In the genomic region with DNA sequence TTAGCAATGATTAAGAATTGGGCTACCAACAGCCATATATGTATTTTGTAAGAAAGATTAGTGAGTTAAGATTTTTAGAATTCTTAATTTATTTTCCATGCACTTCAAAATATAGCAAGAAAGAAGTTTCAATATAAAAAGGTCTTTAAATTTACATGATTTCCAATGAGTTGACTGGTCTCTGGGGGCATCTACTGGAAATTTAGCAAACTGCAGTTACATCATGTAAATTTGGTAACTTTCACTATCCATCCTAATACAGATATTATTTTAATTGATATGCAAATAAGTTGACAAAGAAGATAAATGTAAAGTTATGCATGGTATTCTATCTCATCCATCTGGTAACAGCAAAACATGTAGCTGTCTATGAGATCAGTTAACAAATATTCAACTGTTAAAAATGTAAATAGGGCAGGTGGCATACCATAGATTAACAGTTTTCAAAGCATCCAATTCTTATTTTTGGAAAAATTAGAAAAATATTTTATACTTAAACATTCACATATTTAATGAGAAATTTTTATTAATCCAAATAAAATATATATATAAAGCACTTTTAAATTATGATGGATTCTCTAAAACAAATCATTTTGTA, we compare ENCODE assay signal across 8 cellular contexts. TPM values are rescaled to one million over a fixed set of nuclear protein-coding genes. Genes with fewer than 3 reads are reported as not detected.
DNase-seq lines count a peak whose midpoint lies in the region; ATAC-seq and TF ChIP-seq lines count a peak whose summit lies in the region.

No MANE protein-coding gene starts in this region.

- no peak overlapping the region for H3K23ac ChIP-seq in trophoblast cell (ENCODE audit: low read length)

- H2AK5ac ChIP-seq in trophoblast cell (ENCODE audit: low read length) = no peak overlapping the region

- no peak for ATAC-seq in activated CD4-positive, alpha-beta T cell treated with anti-CD3 and anti-CD28 coated beads for 36 hours
- peak; percentile 68 for ATAC-seq in HG02938 (IDR thresholded peaks at IDR 0.05; ENCODE audit: unreplicated experiment)
- no peak for ATAC-seq in activated T-cell treated with anti-CD3 and anti-CD28 coated beads, Interleukin-2, amount 50 U/mL, for 4 hours
- no peak for ATAC-seq in HG02970 (IDR thresholded peaks at IDR 0.05; ENCODE audit: low FRiP score, unreplicated experiment)

- intact Hi-C loops in activated CD4-positive, alpha-beta T cell treated with anti-CD3 and anti-CD28 coated beads for 36 hours (cut with DNase I, micrococcal nuclease) = loop anchor here (1.0 to 5.0 kb wide), 6 partner anchors 181 to 959 kb away; no protein-coding TSS in a partner anchor

- CTCF ChIA-PET in activated CD4-positive, alpha-beta T cell treated with anti-CD3 and anti-CD28 coated beads for 36 hours (lab: Charles Lee) = interaction anchor here (0.5 to 1.8 kb wide), 6 partner anchors 29 to 821 kb away, joined by 3 to 7 read pairs (median 4); a partner anchor contains a TSS

- no peak overlapping the region for H3K4me2 ChIP-seq in trophoblast cell (ENCODE audit: low read length)

- H3K9me3 ChIP-seq in trophoblast cell (ENCODE audit: insufficient read depth, low read depth, low read length) = no peaks in the 10 kb centered on the region

- no peak overlapping the region for H3K9ac ChIP-seq in trophoblast cell (ENCODE audit: low read length)

- H3K27ac Mint-ChIP-seq in activated CD4-positive, alpha-beta T cell treated with anti-CD3 and anti-CD28 coated beads for 36 hours = no peak overlapping the region

- peaks cover 8% of the 10 kb centered on the region for H3K27me3 Mint-ChIP-seq in activated CD4-positive, alpha-beta T cell treated with anti-CD3 and anti-CD28 coated beads for 36 hours
- peaks cover 3% of the 10 kb centered on the region for H3K27me3 Mint-ChIP-seq in activated T-cell treated with anti-CD3 and anti-CD28 coated beads, Interleukin-2, amount 50 U/mL, for 4 hours (ENCODE audit: low read depth)

- peak; percentile 23 for DNase-seq in activated CD4-positive, alpha-beta T cell treated with anti-CD3 and anti-CD28 coated beads for 36 hours
- no peak for DNase-seq in activated CD4-positive, alpha-beta T cell treated with anti-CD3 and anti-CD28 coated beads for 4 hours
- DNase-seq in RPMI8226 (peak; percentile 5), epithelial cell of esophagus (ENCODE audit: low read depth) (peak; percentile 46), trophoblast cell (peak; percentile 33 to 77)
- DNase-seq in activated T-cell treated with anti-CD3 and anti-CD28 coated beads, Interleukin-2, amount 50 U/mL, for 4 hours = no peak

- no peak overlapping the region for H2BK120ac ChIP-seq in trophoblast cell (ENCODE audit: insufficient read depth, low read length, poor library complexity)

- no peak overlapping the region for H2BK5ac ChIP-seq in trophoblast cell (ENCODE audit: low read depth, low read length, poor library complexity)

- H3K4me1 Mint-ChIP-seq in activated CD4-positive, alpha-beta T cell treated with anti-CD3 and anti-CD28 coated beads for 36 hours = no peaks in the 10 kb centered on the region
- H3K4me1 Mint-ChIP-seq in activated T-cell treated with anti-CD3 and anti-CD28 coated beads, Interleukin-2, amount 50 U/mL, for 4 hours (ENCODE audit: low read depth) = no peaks in the 10 kb centered on the region

- no peak overlapping the region for H4K91ac ChIP-seq in trophoblast cell (ENCODE audit: low read depth, low read length)

- no peak overlapping the region for H3K18ac ChIP-seq in trophoblast cell (ENCODE audit: low read length)

- H3K79me1 ChIP-seq in trophoblast cell (ENCODE audit: low read length) = no peaks in the 10 kb centered on the region

- H3K36me3 ChIP-seq in trophoblast cell (ENCODE audit: control insufficient read depth in 1 of 2, insufficient read depth in 2 of 2, low read length in 2 of 2) = no peaks in the 10 kb centered on the region

- no peak overlapping the region for H3K27ac ChIP-seq in trophoblast cell (ENCODE audit: low read depth, low read length)

- no peaks in the 10 kb centered on the region for H3K36me3 Mint-ChIP-seq in activated CD4-positive, alpha-beta T cell treated with anti-CD3 and anti-CD28 coated beads for 36 hours (ENCODE audit: low read depth)
- H3K36me3 Mint-ChIP-seq in activated T-cell treated with anti-CD3 and anti-CD28 coated beads, Interleukin-2, amount 50 U/mL, for 4 hours (ENCODE audit: insufficient read depth) = no peaks in the 10 kb centered on the region

- H3K9me3 Mint-ChIP-seq in activated CD4-positive, alpha-beta T cell treated with anti-CD3 and anti-CD28 coated beads for 36 hours (ENCODE audit: low read depth) = no peaks in the 10 kb centered on the region
- no peaks in the 10 kb centered on the region for H3K9me3 Mint-ChIP-seq in activated T-cell treated with anti-CD3 and anti-CD28 coated beads, Interleukin-2, amount 50 U/mL, for 4 hours

- POLR2A ChIA-PET in activated CD4-positive, alpha-beta T cell treated with anti-CD3 and anti-CD28 coated beads for 36 hours (lab: Charles Lee) = no interaction called here

- no peak overlapping the region for H3K14ac ChIP-seq in trophoblast cell (ENCODE audit: low read length)

- H3K79me2 ChIP-seq in trophoblast cell (ENCODE audit: control insufficient read depth, insufficient read depth, low read length, poor library complexity) = no peaks in the 10 kb centered on the region

- H4K12ac ChIP-seq in trophoblast cell (ENCODE audit: low read depth, low read length) = no peak overlapping the region

- no peak overlapping the region for H3K4me3 ChIP-seq in epithelial cell of esophagus (ENCODE audit: low read length)
- H3K4me3 ChIP-seq in trophoblast cell (ENCODE audit: low read depth, low read length) = no peak overlapping the region

- H2AFZ ChIP-seq in trophoblast cell (ENCODE audit: insufficient read depth, low read length, poor library complexity) = no peak overlapping the region

- H3K4me3 Mint-ChIP-seq in activated CD4-positive, alpha-beta T cell treated with anti-CD3 and anti-CD28 coated beads for 36 hours = no peak overlapping the region
- H3K4me3 Mint-ChIP-seq in activated T-cell treated with anti-CD3 and anti-CD28 coated beads, Interleukin-2, amount 50 U/mL, for 4 hours = no peak overlapping the region

- H2BK12ac ChIP-seq in trophoblast cell (ENCODE audit: low read length) = no peak overlapping the region

- no peak overlapping the region for H4K8ac ChIP-seq in trophoblast cell (ENCODE audit: low read depth, low read length)

- no peaks in the 10 kb centered on the region for H3K4me1 ChIP-seq in trophoblast cell (ENCODE audit: control insufficient read depth in 1 of 2, insufficient read depth in 2 of 2, low read length in 2 of 2)

- no peaks in the 10 kb centered on the region for H3K27me3 ChIP-seq in trophoblast cell (ENCODE audit: insufficient read depth, low read length)

- peak; percentile 65 for TF ChIP-seq CTCF in epithelial cell of esophagus (IDR thresholded peaks at IDR 0.05; ENCODE audit: insufficient read depth, low read depth, low read length, missing control alignments)

- H3K4ac ChIP-seq in trophoblast cell (ENCODE audit: low read depth, low read length) = no peak overlapping the region

RNA-seq across cellular contexts. Expression of a gene that starts 29.1 kb away (rescaled TPM):
- total RNA-seq in activated CD4-positive, alpha-beta T cell treated with anti-CD3 and anti-CD28 coated beads for 36 hours = not detected
- 0.47 and 0.49 TPM in 2 replicates for polyA plus RNA-seq in trophoblast cell (2013)
- total RNA-seq in activated T-cell treated with anti-CD3 and anti-CD28 coated beads, Interleukin-2, amount 50 U/mL, for 4 hours = not detected

Comparison
In these comparisons a context has a peak if more than half of its experiments do, and no peak if none do; other contexts are left out.
1. DNase-seq: peak in activated CD4-positive, alpha-beta T cell treated with anti-CD3 and anti-CD28 coated beads for 36 hours (single experiment), RPMI8226 (single experiment), epithelial cell of esophagus (single experiment) and trophoblast cell (2 of 2); none in activated CD4-positive, alpha-beta T cell treated with anti-CD3 and anti-CD28 coated beads for 4 hours (0 of 2) and activated T-cell treated with anti-CD3 and anti-CD28 coated beads, Interleukin-2, amount 50 U/mL, for 4 hours (single experiment).